8 cellular contexts compared by ENCODE assay signal in genomic region chr1:8661185-8662110, GRCh38.
DNase-seq lines count a peak whose midpoint lies in the region; ATAC-seq and TF ChIP-seq lines count a peak whose summit lies in the region.

No MANE protein-coding gene starts in this region.

- DNase-seq in foreskin melanocyte (peak; percentile 79), SIG-M5 (lab: John Stamatoyannopoulos, UW) (no peak), SKM-1 (lab: John Stamatoyannopoulos, UW; ENCODE audit: unreplicated experiment) (no peak)
- DNase-seq in stimulated activated CD4-positive, alpha-beta T cell treated with anti-CD3 and anti-CD28 coated beads, Interleukin-15, amount 100 ng/mL, for 24 hours: peak; percentile 61
- DNase-seq in stimulated activated naive CD4-positive, alpha-beta T cell (lab: John Stamatoyannopoulos, UW): no peak

- peak; percentile 35 for ATAC-seq in GM21381 (IDR thresholded peaks at IDR 0.05; ENCODE audit: unreplicated experiment)
- peak; percentile 54 for ATAC-seq in SK-N-SH treated with all-trans-retinoic acid at 6 μM for 48 hours
- ATAC-seq in HG03135 (IDR thresholded peaks at IDR 0.05; ENCODE audit: unreplicated experiment): no peak

TF ChIP-seq in SK-N-SH treated with all-trans-retinoic acid at 6 μM for 48 hours, 23 proteins besides CTCF, POLR2A, EP300 and RAD21:
- TF ChIP-seq CREB5 (CRISPR knock-in tag; IDR thresholded peaks at IDR 0.05; ENCODE audit: low read depth): 0 out of 2 replicates have a peak, but pooled peaks have one; percentile 5
- no peak for TF ChIP-seq POU6F1 (CRISPR knock-in tag; IDR thresholded peaks at IDR 0.05; ENCODE audit: borderline replicate concordance, low read depth)
- TF ChIP-seq ZFP30 (CRISPR knock-in tag; IDR thresholded peaks at IDR 0.05): no peak
- TF ChIP-seq TOX (CRISPR knock-in tag; IDR thresholded peaks at IDR 0.05; ENCODE audit: borderline replicate concordance): no peak
- no peak for TF ChIP-seq GLIS3 (CRISPR knock-in tag; IDR thresholded peaks at IDR 0.05)
- TF ChIP-seq TSHZ2 (CRISPR knock-in tag; IDR thresholded peaks at IDR 0.05): no peak
- no peak for TF ChIP-seq ZNF565 (CRISPR knock-in tag; conservative IDR thresholded peaks at IDR 0.05; ENCODE audit: low read depth)
- TF ChIP-seq PATZ1 (CRISPR knock-in tag; IDR thresholded peaks at IDR 0.05; ENCODE audit: borderline replicate concordance): no peak
- TF ChIP-seq ISL1 (CRISPR knock-in tag; IDR thresholded peaks at IDR 0.05): peak; percentile 76
- TF ChIP-seq ZFP3 (CRISPR knock-in tag; IDR thresholded peaks at IDR 0.05): no peak

Comparison
In these comparisons a context has a peak if more than half of its experiments do, and no peak if none do; other contexts are left out.
1. DNase-seq: peak in foreskin melanocyte (single experiment) and stimulated activated CD4-positive, alpha-beta T cell treated with anti-CD3 and anti-CD28 coated beads, Interleukin-15, amount 100 ng/mL, for 24 hours (single experiment); none in SIG-M5 (single experiment), SKM-1 (single experiment) and stimulated activated naive CD4-positive, alpha-beta T cell (0 of 6).